Comparison of ENCODE assay signal across 8 cellular contexts in genomic region chr6:33700391-33701050, GRCh38. TPM values are rescaled to one million over a fixed set of nuclear protein-coding genes. Genes with fewer than 3 reads are reported as not detected.
DNase-seq lines count a peak whose midpoint lies in the region; ATAC-seq and TF ChIP-seq lines count a peak whose summit lies in the region.

No MANE protein-coding gene starts in this region.

- peaks cover 0 to 30% of the 10 kb centered on the region in 2 donors for H3K36me3 ChIP-seq in lung (ENCODE audit: control insufficient read depth in 2 of 2, insufficient read depth in 2 of 2, low read length in 2 of 2)

- H3K4me3 Mint-ChIP-seq in chondrocyte (ENCODE audit: unreplicated experiment): no peak overlapping the region

- H3K4me1 ChIP-seq in lung (ENCODE audit: control insufficient read depth in 2 of 2, insufficient read depth in 2 of 2, low read length in 2 of 2): peaks cover 13 to 14% of the 10 kb centered on the region in 2 donors

- H3K27ac Mint-ChIP-seq in chondrocyte (ENCODE audit: unreplicated experiment): no peak overlapping the region

- TF ChIP-seq CTCF in chondrocyte (IDR thresholded peaks at IDR 0.05) (peak; percentile 84), lung (IDR thresholded peaks at IDR 0.05; ENCODE audit: control extremely low read depth, extremely low read depth) (peak; percentile 68)

- no peaks in the 10 kb centered on the region for H3K9me3 ChIP-seq in lung (ENCODE audit: control insufficient read depth in 2 of 2, insufficient read depth in 1 of 2, low read length in 1 of 2)

- H3K4me1 Mint-ChIP-seq in chondrocyte (ENCODE audit: low read depth): peaks cover 32% of the 10 kb centered on the region

- H3K27me3 Mint-ChIP-seq in chondrocyte (ENCODE audit: low read depth): no peaks in the 10 kb centered on the region

- H3K27ac ChIP-seq in lung (ENCODE audit: low read depth in 1 of 2, low read length in 1 of 2): no peak overlapping the region

- ATAC-seq in GM21423 (IDR thresholded peaks at IDR 0.05; ENCODE audit: unreplicated experiment) (peak; percentile 64), lung (ENCODE audit: insufficient read depth, low FRiP score) (no peak), HG03095 (IDR thresholded peaks at IDR 0.05; ENCODE audit: unreplicated experiment) (no peak)
- ATAC-seq in activated CD4-positive, CD25-positive, alpha-beta regulatory T cell treated with anti-CD3 and anti-CD28 coated beads, Interleukin-2, amount 50 U/mL, for 24 hours: peak; percentile 80

- DNase-seq in CD1c-positive myeloid dendritic cell (ENCODE audit: extremely low spot score) (peak; percentile 71), NCI-H1436 (lab: John Stamatoyannopoulos, UW) (peak; percentile 36), chondrocyte (ENCODE audit: low spot score) (no peak), lung (ENCODE audit: low spot score) (peak; percentile 73)
- DNase-seq in stimulated activated CD8-positive, alpha-beta memory T cell treated with anti-CD3 and anti-CD28 coated beads, Interleukin-2, amount 100 ng/mL, for 48 hours (ENCODE audit: low read depth in 2 of 2): peak; percentile 45 to 62

- H3K9me3 Mint-ChIP-seq in chondrocyte (ENCODE audit: low read depth): no peaks in the 10 kb centered on the region

- no peak overlapping the region for H3K4me3 ChIP-seq in lung

- peaks cover 2% of the 10 kb centered on the region for H3K36me3 Mint-ChIP-seq in chondrocyte (ENCODE audit: low read depth)

- no peaks in the 10 kb centered on the region for H3K27me3 ChIP-seq in lung (ENCODE audit: control insufficient read depth, insufficient read depth)

- WGBS in lung, 2 donors: 37 to 41% methylated on average over 10 of the region's 10 CpGs

RNA-seq across cellular contexts. Expression of gene UQCC2, which starts 11.0 kb away (rescaled TPM):
- 64.5 to 80.2 TPM (median 67.6 TPM) in 3 replicates for total RNA-seq in chondrocyte
- total RNA-seq in lung: 10 to 100 TPM in 1 of 2 donors, 1 to 10 TPM in 1; 7.8 to 55.4 TPM
- polyA plus RNA-seq in lung: 100 to 1,000 TPM in 1 of 2 donors, 10 to 100 TPM in 1; 40.8 to 141 TPM

RNA-seq across cellular contexts. Expression of gene IP6K3, which starts 46.2 kb away (rescaled TPM):
- total RNA-seq in chondrocyte (6.1 to 9.0 TPM (median 6.5 TPM) in 3 replicates), lung (1 to 10 TPM; 1.6 to 3.9 TPM)
- 1 to 10 TPM; 1.3 to 3.4 TPM for polyA plus RNA-seq in lung

Comparison
In these comparisons a context has a peak if more than half of its experiments do, and no peak if none do; other contexts are left out.
1. ATAC-seq: peak in GM21423 (single experiment) and activated CD4-positive, CD25-positive, alpha-beta regulatory T cell treated with anti-CD3 and anti-CD28 coated beads, Interleukin-2, amount 50 U/mL, for 24 hours (2 of 2); none in lung (single experiment) and HG03095 (single experiment).